31 cellular contexts compared by ENCODE assay signal in genomic region chr11:94728541-94728940, GRCh38. TPM values are rescaled to one million over a fixed set of nuclear protein-coding genes. Genes with fewer than 3 reads are reported as not detected.
A peak's percentile ranks its signal among the peaks of the same experiment; 100 is the strongest.
DNase-seq lines count a peak whose midpoint lies in the region; ATAC-seq, FAIRE-seq and TF ChIP-seq lines count a peak whose summit lies in the region.
"Had no signal": no experiment of that assay in that cellular context is flagged by ENCODE, and none has a peak within 500 bp of the region (broad histone marks: within the 10 kb centered on the region; RNA-seq: fewer than 3 reads in every experiment).

No MANE protein-coding gene starts in this region.

- H3K79me2 ChIP-seq in astrocyte (ENCODE audit: insufficient read depth, low read length): no peaks in the 10 kb centered on the region

- H3K4me3 ChIP-seq in AG10803 (ENCODE audit: low read length): no peak overlapping the region
- no peak overlapping the region for H3K4me3 ChIP-seq in astrocyte (ENCODE audit: insufficient read depth, low read depth, low read length)
- H3K4me3 ChIP-seq in fibroblast of pulmonary artery (replicated peaks; ENCODE audit: low read depth, low read length): no peak overlapping the region
- H3K4me3 ChIP-seq: A549, BLaER1, uterus had no signal

- no peaks in the 10 kb centered on the region for H3K36me3 Mint-ChIP-seq in astrocyte (ENCODE audit: low read depth, unreplicated experiment)
- H3K36me3 Mint-ChIP-seq: IgD-negative memory B cell; mesothelial cell of epicardium; natural killer cell; stimulated activated memory B cell treated with anti-CD40 and anti-IgM and Interleukin-4, amounts not matched to agents 10 μg/mL and 1 μg/mL and 100 μg/mL, for 72 hours had no signal

- H3K27me3 Mint-ChIP-seq in astrocyte (ENCODE audit: low read depth, unreplicated experiment): peaks cover 1% of the 10 kb centered on the region
- H3K27me3 Mint-ChIP-seq: stimulated activated memory B cell treated with anti-CD40 and anti-IgM and Interleukin-4, amounts not matched to agents 10 μg/mL and 1 μg/mL and 100 μg/mL, for 72 hours had no signal

- no peak overlapping the region for H3K4me3 Mint-ChIP-seq in astrocyte (ENCODE audit: unreplicated experiment)
- H3K4me3 Mint-ChIP-seq: activated CD4-positive, alpha-beta memory T cell treated with anti-CD3 and anti-CD28 coated beads, Interleukin-2, amount 10 ng/mL, durations not matched to agents 7 days and 5 days; dendritic cell treated with granulocyte-macrophage colony-stimulating factor and Interleukin-4, amounts not matched to agents 40 ng/mL and 50 ng/mL, for 4 days; H9; IgD-negative memory B cell; mesothelial cell of epicardium; natural killer cell; stimulated activated memory B cell treated with anti-CD40 and anti-IgM and Interleukin-4, amounts not matched to agents 10 μg/mL and 1 μg/mL and 100 μg/mL, for 72 hours had no signal

- H3K4me1 ChIP-seq in astrocyte (ENCODE audit: insufficient read depth, low read length): peaks cover 18% of the 10 kb centered on the region
- H3K4me1 ChIP-seq: BLaER1, uterus had no signal

- H3K36me3 ChIP-seq in astrocyte (ENCODE audit: insufficient read depth, low read length): no peaks in the 10 kb centered on the region
- H3K36me3 ChIP-seq: BLaER1, uterus had no signal

- peaks cover 28% of the 10 kb centered on the region for H3K4me1 Mint-ChIP-seq in astrocyte (ENCODE audit: low read depth, unreplicated experiment)
- H3K4me1 Mint-ChIP-seq: activated CD4-positive, alpha-beta memory T cell treated with anti-CD3 and anti-CD28 coated beads, Interleukin-2, amount 10 ng/mL, durations not matched to agents 7 days and 5 days; IgD-negative memory B cell; natural killer cell; stimulated activated memory B cell treated with anti-CD40 and anti-IgM and Interleukin-4, amounts not matched to agents 10 μg/mL and 1 μg/mL and 100 μg/mL, for 72 hours had no signal

- DNase-seq in AG10803 (ENCODE audit: low read depth) (peak; percentile 91), HT1080 (ENCODE audit: low read depth) (peak; percentile 39), astrocyte (ENCODE audit: low read depth) (peak; percentile 81), fibroblast of pulmonary artery (ENCODE audit: low read depth) (peak; percentile 59), GM19238 (ENCODE audit: insufficient read length, low spot score) (no peak), NCI-H1105 (lab: John Stamatoyannopoulos, UW) (no peak)
- no peak for DNase-seq in activated naive CD4-positive, alpha-beta T cell treated with Interleukin-2 at 50 U/mL for 16 hours
- DNase-seq: activated CD4-positive, alpha-beta memory T cell treated with anti-CD3 and anti-CD28 coated beads, Interleukin-2, amount 10 ng/mL, durations not matched to agents 7 days and 5 days; activated effector memory CD4-positive, alpha-beta T cell treated with anti-CD3 and anti-CD28 coated beads, Interleukin-2, amount 50 U/mL, for 16 hours; activated T-cell treated with anti-CD3 and anti-CD28 coated beads for 4 hours; caudate nucleus; COR-L47; DMS79; H9; MM.1S; natural killer cell; NCI-H1417 treated with DMSO at 0.1 percent for 48 hours; NCI-H2081 treated with DMSO at 0.1 percent for 48 hours; SHP77 treated with DMSO at 0.1 percent for 48 hours; stimulated activated CD4-positive, alpha-beta T cell treated with anti-CD3 and anti-CD28 coated beads, Interleukin-4, amount 100 ng/mL, for 1 hour; uterus had no signal

- no peak overlapping the region for H3K27ac ChIP-seq in astrocyte (ENCODE audit: low read depth, low read length)
- H3K27ac ChIP-seq: A549, BLaER1, uterus had no signal

- no peak overlapping the region for H3K9ac ChIP-seq in astrocyte (ENCODE audit: low read length)
- H3K9ac ChIP-seq: BLaER1 had no signal

- H4K20me1 ChIP-seq in astrocyte (ENCODE audit: insufficient read depth, low read length): no peaks in the 10 kb centered on the region
- H4K20me1 ChIP-seq: BLaER1 had no signal

- H3K27me3 ChIP-seq in astrocyte (ENCODE audit: insufficient read depth, low read length): no peaks in the 10 kb centered on the region
- H3K27me3 ChIP-seq: BLaER1, uterus had no signal

- no peak for TF ChIP-seq CTCF in AG10803 (conservative IDR thresholded peaks at IDR 0.05; ENCODE audit: low read length)
- TF ChIP-seq CTCF in astrocyte (IDR thresholded peaks at IDR 0.05; ENCODE audit: insufficient read depth, low read depth, low read length): no peak
- TF ChIP-seq CTCF in fibroblast of pulmonary artery (IDR thresholded peaks at IDR 0.05; ENCODE audit: low read length, missing control alignments): no peak

- no peak overlapping the region for H2AFZ ChIP-seq in astrocyte (ENCODE audit: low read depth, low read length)

- no peak overlapping the region for H3K4me2 ChIP-seq in astrocyte (ENCODE audit: low read length)
- H3K4me2 ChIP-seq: A549, BLaER1 had no signal

- H3K9me3 Mint-ChIP-seq in astrocyte (ENCODE audit: unreplicated experiment): no peaks in the 10 kb centered on the region
- H3K9me3 Mint-ChIP-seq: activated CD4-positive, alpha-beta memory T cell treated with anti-CD3 and anti-CD28 coated beads, Interleukin-2, amount 10 ng/mL, durations not matched to agents 7 days and 5 days; dendritic cell treated with granulocyte-macrophage colony-stimulating factor and Interleukin-4, amounts not matched to agents 40 ng/mL and 50 ng/mL, for 4 days; H9; IgD-negative memory B cell; mesothelial cell of epicardium; natural killer cell; stimulated activated memory B cell treated with anti-CD40 and anti-IgM and Interleukin-4, amounts not matched to agents 10 μg/mL and 1 μg/mL and 100 μg/mL, for 72 hours had no signal

- peak overlapping the region; percentile 5 for H3K27ac Mint-ChIP-seq in astrocyte (ENCODE audit: unreplicated experiment)
- H3K27ac Mint-ChIP-seq: activated CD4-positive, alpha-beta memory T cell treated with anti-CD3 and anti-CD28 coated beads, Interleukin-2, amount 10 ng/mL, durations not matched to agents 7 days and 5 days; dendritic cell treated with granulocyte-macrophage colony-stimulating factor and Interleukin-4, amounts not matched to agents 40 ng/mL and 50 ng/mL, for 4 days; H9; IgD-negative memory B cell; mesothelial cell of epicardium; natural killer cell; stimulated activated memory B cell treated with anti-CD40 and anti-IgM and Interleukin-4, amounts not matched to agents 10 μg/mL and 1 μg/mL and 100 μg/mL, for 72 hours had no signal

- peak; percentile 20 for FAIRE-seq in astrocyte (lab: Jason Lieb, UNC)
- FAIRE-seq: A549, endometrium, GM12892 had no signal

- ATAC-seq in HG03196 (IDR thresholded peaks at IDR 0.05; ENCODE audit: unreplicated experiment): no peak
- ATAC-seq: A549; natural killer cell; stimulated activated memory B cell treated with anti-CD40 and anti-IgM and Interleukin-4, amounts not matched to agents 10 μg/mL and 1 μg/mL and 100 μg/mL, for 72 hours had no signal

- no peaks in the 10 kb centered on the region for H3K9me3 ChIP-seq in astrocyte (ENCODE audit: insufficient read depth, low read depth, low read length)
- H3K9me3 ChIP-seq: A549, BLaER1, uterus had no signal

RNA-seq across cellular contexts. Expression of gene AMOTL1, which starts 39.6 kb away (rescaled TPM):
- 28.6 and 30.7 TPM in 2 replicates for total RNA-seq in HT1080 (2014; rRNA removed; shearing (Covaris generic))
- 19.5 and 23.6 TPM in 2 replicates for polyA plus RNA-seq in HT1080 (2015; cell fraction: cytosol; rRNA removed)
- 47.1 and 48.9 TPM in 2 replicates for polyA plus RNA-seq in HT1080 (2015; cell fraction: nucleus; rRNA removed)
- 46.1 and 47.8 TPM in 2 replicates for total RNA-seq in astrocyte
- total RNA-seq: OCI-LY7 had no signal
- polyA plus RNA-seq: IgD-negative memory B cell had no signal

Comparison
In these comparisons a context has a peak if more than half of its experiments do, and no peak if none do; other contexts are left out.
1. DNase-seq: peak in AG10803 (single experiment), HT1080 (single experiment), astrocyte (single experiment) and fibroblast of pulmonary artery (single experiment); none in activated naive CD4-positive, alpha-beta T cell treated with Interleukin-2 at 50 U/mL for 16 hours (single experiment), GM19238 (single experiment) and NCI-H1105 (single experiment).